ENCODE assay signal across 1 cellular context in the genomic region with DNA sequence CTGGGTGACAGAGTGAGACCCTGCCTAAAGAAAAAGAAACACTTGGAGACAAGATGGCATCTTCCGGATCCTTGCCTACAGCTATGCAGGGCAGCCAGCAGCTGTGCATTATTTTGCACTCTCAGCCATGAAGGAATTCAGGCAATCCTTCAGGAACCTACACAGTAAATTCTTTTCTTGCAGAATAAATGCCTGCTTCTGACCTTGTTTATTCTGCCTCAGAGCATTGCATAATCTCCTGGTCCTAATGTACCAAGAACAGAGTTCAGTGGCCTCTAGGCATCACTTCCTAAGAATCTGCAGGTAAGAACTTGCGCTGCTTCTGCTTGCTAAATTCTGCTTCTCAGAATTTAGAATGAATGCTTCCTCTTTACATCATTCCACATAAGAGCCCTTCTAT.
A peak's percentile ranks its signal among the peaks of the same experiment; 100 is the strongest.
TF ChIP-seq lines count a peak whose summit lies in the region.

No MANE protein-coding gene starts in this region.

TF ChIP-seq in HepG2, 621 proteins besides CTCF, POLR2A, EP300 and RAD21 (continued from another document and continues in another):
- TF ChIP-seq, protein P1, sequence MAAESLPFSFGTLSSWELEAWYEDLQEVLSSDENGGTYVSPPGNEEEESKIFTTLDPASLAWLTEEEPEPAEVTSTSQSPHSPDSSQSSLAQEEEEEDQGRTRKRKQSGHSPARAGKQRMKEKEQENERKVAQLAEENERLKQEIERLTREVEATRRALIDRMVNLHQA (CRISPR knock-in tag; IDR thresholded peaks at IDR 0.05): no peak
- no peak for TF ChIP-seq JARID2 (CRISPR knock-in tag; IDR thresholded peaks at IDR 0.05; ENCODE audit: insufficient replicate concordance)
- TF ChIP-seq, protein P2, sequence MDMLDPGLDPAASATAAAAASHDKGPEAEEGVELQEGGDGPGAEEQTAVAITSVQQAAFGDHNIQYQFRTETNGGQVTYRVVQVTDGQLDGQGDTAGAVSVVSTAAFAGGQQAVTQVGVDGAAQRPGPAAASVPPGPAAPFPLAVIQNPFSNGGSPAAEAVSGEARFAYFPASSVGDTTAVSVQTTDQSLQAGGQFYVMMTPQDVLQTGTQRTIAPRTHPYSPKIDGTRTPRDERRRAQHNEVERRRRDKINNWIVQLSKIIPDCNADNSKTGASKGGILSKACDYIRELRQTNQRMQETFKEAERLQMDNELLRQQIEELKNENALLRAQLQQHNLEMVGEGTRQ (IDR thresholded peaks at IDR 0.05; ENCODE audit: low read depth, low read length): no peak
- TF ChIP-seq, protein P2 (CRISPR knock-in tag; IDR thresholded peaks at IDR 0.05; ENCODE audit: borderline replicate concordance): no peak
- no peak for TF ChIP-seq ZNF10 (CRISPR knock-in tag; IDR thresholded peaks at IDR 0.05; ENCODE audit: borderline replicate concordance, low read depth)
- TF ChIP-seq, protein P3, sequence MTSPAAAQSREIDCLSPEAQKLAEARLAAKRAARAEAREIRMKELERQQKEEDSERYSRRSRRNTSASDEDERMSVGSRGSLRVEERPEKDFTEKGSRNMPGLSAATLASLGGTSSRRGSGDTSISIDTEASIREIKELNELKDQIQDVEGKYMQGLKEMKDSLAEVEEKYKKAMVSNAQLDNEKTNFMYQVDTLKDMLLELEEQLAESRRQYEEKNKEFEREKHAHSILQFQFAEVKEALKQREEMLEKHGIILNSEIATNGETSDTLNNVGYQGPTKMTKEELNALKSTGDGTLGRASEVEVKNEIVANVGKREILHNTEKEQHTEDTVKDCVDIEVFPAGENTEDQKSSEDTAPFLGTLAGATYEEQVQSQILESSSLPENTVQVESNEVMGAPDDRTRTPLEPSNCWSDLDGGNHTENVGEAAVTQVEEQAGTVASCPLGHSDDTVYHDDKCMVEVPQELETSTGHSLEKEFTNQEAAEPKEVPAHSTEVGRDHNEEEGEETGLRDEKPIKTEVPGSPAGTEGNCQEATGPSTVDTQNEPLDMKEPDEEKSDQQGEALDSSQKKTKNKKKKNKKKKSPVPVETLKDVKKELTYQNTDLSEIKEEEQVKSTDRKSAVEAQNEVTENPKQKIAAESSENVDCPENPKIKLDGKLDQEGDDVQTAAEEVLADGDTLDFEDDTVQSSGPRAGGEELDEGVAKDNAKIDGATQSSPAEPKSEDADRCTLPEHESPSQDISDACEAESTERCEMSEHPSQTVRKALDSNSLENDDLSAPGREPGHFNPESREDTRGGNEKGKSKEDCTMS (CRISPR knock-in tag; conservative IDR thresholded peaks at IDR 0.05): no peak
- TF ChIP-seq, protein P4, sequence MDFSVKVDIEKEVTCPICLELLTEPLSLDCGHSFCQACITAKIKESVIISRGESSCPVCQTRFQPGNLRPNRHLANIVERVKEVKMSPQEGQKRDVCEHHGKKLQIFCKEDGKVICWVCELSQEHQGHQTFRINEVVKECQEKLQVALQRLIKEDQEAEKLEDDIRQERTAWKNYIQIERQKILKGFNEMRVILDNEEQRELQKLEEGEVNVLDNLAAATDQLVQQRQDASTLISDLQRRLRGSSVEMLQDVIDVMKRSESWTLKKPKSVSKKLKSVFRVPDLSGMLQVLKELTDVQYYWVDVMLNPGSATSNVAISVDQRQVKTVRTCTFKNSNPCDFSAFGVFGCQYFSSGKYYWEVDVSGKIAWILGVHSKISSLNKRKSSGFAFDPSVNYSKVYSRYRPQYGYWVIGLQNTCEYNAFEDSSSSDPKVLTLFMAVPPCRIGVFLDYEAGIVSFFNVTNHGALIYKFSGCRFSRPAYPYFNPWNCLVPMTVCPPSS (IDR thresholded peaks at IDR 0.05): no peak
- TF ChIP-seq ZNF788 (CRISPR knock-in tag; IDR thresholded peaks at IDR 0.05; ENCODE audit: borderline replicate concordance): no peak
- TF ChIP-seq, protein P5, sequence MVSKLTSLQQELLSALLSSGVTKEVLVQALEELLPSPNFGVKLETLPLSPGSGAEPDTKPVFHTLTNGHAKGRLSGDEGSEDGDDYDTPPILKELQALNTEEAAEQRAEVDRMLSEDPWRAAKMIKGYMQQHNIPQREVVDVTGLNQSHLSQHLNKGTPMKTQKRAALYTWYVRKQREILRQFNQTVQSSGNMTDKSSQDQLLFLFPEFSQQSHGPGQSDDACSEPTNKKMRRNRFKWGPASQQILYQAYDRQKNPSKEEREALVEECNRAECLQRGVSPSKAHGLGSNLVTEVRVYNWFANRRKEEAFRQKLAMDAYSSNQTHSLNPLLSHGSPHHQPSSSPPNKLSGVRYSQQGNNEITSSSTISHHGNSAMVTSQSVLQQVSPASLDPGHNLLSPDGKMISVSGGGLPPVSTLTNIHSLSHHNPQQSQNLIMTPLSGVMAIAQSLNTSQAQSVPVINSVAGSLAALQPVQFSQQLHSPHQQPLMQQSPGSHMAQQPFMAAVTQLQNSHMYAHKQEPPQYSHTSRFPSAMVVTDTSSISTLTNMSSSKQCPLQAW (CRISPR knock-in tag; IDR thresholded peaks at IDR 0.05): no peak
- TF ChIP-seq, protein P6, sequence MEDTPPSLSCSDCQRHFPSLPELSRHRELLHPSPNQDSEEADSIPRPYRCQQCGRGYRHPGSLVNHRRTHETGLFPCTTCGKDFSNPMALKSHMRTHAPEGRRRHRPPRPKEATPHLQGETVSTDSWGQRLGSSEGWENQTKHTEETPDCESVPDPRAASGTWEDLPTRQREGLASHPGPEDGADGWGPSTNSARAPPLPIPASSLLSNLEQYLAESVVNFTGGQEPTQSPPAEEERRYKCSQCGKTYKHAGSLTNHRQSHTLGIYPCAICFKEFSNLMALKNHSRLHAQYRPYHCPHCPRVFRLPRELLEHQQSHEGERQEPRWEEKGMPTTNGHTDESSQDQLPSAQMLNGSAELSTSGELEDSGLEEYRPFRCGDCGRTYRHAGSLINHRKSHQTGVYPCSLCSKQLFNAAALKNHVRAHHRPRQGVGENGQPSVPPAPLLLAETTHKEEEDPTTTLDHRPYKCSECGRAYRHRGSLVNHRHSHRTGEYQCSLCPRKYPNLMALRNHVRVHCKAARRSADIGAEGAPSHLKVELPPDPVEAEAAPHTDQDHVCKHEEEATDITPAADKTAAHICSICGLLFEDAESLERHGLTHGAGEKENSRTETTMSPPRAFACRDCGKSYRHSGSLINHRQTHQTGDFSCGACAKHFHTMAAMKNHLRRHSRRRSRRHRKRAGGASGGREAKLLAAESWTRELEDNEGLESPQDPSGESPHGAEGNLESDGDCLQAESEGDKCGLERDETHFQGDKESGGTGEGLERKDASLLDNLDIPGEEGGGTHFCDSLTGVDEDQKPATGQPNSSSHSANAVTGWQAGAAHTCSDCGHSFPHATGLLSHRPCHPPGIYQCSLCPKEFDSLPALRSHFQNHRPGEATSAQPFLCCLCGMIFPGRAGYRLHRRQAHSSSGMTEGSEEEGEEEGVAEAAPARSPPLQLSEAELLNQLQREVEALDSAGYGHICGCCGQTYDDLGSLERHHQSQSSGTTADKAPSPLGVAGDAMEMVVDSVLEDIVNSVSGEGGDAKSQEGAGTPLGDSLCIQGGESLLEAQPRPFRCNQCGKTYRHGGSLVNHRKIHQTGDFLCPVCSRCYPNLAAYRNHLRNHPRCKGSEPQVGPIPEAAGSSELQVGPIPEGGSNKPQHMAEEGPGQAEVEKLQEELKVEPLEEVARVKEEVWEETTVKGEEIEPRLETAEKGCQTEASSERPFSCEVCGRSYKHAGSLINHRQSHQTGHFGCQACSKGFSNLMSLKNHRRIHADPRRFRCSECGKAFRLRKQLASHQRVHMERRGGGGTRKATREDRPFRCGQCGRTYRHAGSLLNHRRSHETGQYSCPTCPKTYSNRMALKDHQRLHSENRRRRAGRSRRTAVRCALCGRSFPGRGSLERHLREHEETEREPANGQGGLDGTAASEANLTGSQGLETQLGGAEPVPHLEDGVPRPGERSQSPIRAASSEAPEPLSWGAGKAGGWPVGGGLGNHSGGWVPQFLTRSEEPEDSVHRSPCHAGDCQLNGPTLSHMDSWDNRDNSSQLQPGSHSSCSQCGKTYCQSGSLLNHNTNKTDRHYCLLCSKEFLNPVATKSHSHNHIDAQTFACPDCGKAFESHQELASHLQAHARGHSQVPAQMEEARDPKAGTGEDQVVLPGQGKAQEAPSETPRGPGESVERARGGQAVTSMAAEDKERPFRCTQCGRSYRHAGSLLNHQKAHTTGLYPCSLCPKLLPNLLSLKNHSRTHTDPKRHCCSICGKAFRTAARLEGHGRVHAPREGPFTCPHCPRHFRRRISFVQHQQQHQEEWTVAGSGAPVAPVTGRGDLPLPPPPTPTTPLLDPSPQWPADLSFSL (CRISPR knock-in tag; IDR thresholded peaks at IDR 0.05): no peak
- TF ChIP-seq, protein P7, sequence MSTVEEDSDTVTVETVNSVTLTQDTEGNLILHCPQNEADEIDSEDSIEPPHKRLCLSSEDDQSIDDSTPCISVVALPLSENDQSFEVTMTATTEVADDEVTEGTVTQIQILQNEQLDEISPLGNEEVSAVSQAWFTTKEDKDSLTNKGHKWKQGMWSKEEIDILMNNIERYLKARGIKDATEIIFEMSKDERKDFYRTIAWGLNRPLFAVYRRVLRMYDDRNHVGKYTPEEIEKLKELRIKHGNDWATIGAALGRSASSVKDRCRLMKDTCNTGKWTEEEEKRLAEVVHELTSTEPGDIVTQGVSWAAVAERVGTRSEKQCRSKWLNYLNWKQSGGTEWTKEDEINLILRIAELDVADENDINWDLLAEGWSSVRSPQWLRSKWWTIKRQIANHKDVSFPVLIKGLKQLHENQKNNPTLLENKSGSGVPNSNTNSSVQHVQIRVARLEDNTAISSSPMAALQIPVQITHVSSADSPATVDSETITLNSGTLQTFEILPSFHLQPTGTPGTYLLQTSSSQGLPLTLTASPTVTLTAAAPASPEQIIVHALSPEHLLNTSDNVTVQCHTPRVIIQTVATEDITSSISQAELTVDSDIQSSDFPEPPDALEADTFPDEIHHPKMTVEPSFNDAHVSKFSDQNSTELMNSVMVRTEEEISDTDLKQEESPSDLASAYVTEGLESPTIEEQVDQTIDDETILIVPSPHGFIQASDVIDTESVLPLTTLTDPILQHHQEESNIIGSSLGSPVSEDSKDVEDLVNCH (CRISPR knock-in tag; IDR thresholded peaks at IDR 0.05): no peak
- TF ChIP-seq GATA4 (IDR thresholded peaks at IDR 0.05; ENCODE audit: borderline replicate concordance, low read depth): no peak
- no peak for TF ChIP-seq ATF1 (CRISPR knock-in tag; IDR thresholded peaks at IDR 0.05)
- TF ChIP-seq ONECUT2 (CRISPR knock-in tag; IDR thresholded peaks at IDR 0.05): no peak
- TF ChIP-seq, protein P8, sequence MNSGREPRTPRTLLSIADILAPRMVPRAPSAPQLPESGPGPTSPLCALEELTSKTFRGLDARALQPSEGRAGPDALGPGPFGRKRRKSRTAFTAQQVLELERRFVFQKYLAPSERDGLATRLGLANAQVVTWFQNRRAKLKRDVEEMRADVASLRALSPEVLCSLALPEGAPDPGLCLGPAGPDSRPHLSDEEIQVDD (CRISPR knock-in tag; IDR thresholded peaks at IDR 0.05; ENCODE audit: borderline replicate concordance): no peak
- TF ChIP-seq ZNF510 (CRISPR knock-in tag; IDR thresholded peaks at IDR 0.05; ENCODE audit: low read depth): no peak
- peak; percentile 69 for TF ChIP-seq ISL2 (CRISPR knock-in tag; IDR thresholded peaks at IDR 0.05)
- TF ChIP-seq RXRB (CRISPR knock-in tag; IDR thresholded peaks at IDR 0.05; ENCODE audit: borderline replicate concordance): peak; percentile 92
- TF ChIP-seq GFI1 (CRISPR knock-in tag; IDR thresholded peaks at IDR 0.05; ENCODE audit: borderline replicate concordance): peak; percentile 71; the same call in 1 of the 2 replicates
- TF ChIP-seq, protein P9, sequence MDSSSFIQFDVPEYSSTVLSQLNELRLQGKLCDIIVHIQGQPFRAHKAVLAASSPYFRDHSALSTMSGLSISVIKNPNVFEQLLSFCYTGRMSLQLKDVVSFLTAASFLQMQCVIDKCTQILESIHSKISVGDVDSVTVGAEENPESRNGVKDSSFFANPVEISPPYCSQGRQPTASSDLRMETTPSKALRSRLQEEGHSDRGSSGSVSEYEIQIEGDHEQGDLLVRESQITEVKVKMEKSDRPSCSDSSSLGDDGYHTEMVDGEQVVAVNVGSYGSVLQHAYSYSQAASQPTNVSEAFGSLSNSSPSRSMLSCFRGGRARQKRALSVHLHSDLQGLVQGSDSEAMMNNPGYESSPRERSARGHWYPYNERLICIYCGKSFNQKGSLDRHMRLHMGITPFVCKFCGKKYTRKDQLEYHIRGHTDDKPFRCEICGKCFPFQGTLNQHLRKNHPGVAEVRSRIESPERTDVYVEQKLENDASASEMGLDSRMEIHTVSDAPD (CRISPR knock-in tag; IDR thresholded peaks at IDR 0.05): no peak
- peak; percentile 88 for TF ChIP-seq FOXA3 (CRISPR knock-in tag; IDR thresholded peaks at IDR 0.05)
- no peak for TF ChIP-seq ZNF841 (CRISPR knock-in tag; IDR thresholded peaks at IDR 0.05; ENCODE audit: borderline replicate concordance)
- TF ChIP-seq, protein P10, sequence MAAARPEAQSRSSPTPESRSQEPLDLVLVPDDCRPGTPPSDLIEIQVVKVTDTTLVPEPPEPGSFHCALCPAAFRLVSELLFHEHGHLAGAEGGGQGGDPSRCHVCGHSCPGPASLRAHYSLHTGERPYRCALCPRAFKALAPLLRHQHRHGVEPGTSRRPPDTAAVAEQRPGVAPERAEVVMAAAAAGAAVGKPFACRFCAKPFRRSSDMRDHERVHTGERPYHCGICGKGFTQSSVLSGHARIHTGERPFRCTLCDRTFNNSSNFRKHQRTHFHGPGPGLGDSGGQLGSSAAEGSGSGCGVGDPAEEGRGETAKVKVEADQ (CRISPR knock-in tag; IDR thresholded peaks at IDR 0.05; ENCODE audit: borderline replicate concordance): no peak
- TF ChIP-seq PHF21A (CRISPR knock-in tag; IDR thresholded peaks at IDR 0.05): peak; percentile 44; the same call in 1 of the 2 replicates
- peak; percentile 33; the same call in 1 of the 2 replicates for TF ChIP-seq NFIC (IDR thresholded peaks at IDR 0.05; ENCODE audit: low read length)
- TF ChIP-seq, protein P11, sequence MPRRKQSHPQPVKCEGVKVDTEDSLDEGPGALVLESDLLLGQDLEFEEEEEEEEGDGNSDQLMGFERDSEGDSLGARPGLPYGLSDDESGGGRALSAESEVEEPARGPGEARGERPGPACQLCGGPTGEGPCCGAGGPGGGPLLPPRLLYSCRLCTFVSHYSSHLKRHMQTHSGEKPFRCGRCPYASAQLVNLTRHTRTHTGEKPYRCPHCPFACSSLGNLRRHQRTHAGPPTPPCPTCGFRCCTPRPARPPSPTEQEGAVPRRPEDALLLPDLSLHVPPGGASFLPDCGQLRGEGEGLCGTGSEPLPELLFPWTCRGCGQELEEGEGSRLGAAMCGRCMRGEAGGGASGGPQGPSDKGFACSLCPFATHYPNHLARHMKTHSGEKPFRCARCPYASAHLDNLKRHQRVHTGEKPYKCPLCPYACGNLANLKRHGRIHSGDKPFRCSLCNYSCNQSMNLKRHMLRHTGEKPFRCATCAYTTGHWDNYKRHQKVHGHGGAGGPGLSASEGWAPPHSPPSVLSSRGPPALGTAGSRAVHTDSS (CRISPR knock-in tag; conservative IDR thresholded peaks at IDR 0.05): no peak
